Comparison of ENCODE assay signal across 1 cellular context in the genomic region with DNA sequence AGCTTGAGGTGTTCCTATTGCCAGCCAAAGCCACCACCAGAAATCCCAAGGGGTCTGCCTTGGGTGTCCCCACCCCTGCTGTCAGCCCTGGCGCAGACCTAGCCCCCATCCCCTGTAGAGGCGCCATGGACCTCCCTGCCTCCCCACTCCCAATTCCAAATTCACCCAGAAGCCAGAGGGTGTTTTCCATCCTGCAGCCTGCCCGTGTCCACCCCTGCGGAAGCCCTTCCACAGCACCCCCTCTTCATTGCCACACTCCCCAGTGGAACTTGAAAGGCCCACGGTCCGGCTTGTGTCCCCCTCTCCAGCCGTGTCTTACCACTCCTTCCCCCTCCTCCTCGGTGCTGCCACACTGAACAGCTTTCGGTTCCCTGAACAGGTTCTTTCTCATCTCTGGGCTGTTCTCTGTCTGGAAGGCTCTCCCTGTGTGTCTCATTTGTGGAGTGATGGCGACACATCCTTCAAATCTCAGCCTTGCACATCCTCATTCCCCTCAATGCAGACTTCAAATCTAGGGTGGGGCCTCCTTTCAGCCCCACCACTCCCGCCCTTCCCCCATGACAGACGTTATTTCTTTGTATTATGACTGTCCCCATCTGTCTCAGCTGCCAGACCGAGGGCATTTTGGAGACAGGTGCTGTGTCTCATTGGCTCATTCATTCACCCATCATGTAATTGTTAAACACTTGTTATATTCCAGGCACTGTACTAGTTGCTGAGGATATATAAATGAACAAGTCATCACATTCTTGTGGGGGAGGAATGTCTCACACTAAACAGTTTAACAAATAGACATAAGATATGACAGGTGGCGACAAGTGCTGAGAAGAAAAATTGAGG.
TF ChIP-seq lines count a peak whose summit lies in the region.

No MANE protein-coding gene starts in this region.

TF ChIP-seq in GM12878, 131 proteins besides CTCF, POLR2A, EP300 and RAD21:
- TF ChIP-seq MTA3 (IDR thresholded peaks at IDR 0.05; ENCODE audit: borderline replicate concordance, low read length) = no peak
- no peak for TF ChIP-seq NRF1 (conservative IDR thresholded peaks at IDR 0.05; ENCODE audit: low read depth, low read length)
- TF ChIP-seq, protein P1, sequence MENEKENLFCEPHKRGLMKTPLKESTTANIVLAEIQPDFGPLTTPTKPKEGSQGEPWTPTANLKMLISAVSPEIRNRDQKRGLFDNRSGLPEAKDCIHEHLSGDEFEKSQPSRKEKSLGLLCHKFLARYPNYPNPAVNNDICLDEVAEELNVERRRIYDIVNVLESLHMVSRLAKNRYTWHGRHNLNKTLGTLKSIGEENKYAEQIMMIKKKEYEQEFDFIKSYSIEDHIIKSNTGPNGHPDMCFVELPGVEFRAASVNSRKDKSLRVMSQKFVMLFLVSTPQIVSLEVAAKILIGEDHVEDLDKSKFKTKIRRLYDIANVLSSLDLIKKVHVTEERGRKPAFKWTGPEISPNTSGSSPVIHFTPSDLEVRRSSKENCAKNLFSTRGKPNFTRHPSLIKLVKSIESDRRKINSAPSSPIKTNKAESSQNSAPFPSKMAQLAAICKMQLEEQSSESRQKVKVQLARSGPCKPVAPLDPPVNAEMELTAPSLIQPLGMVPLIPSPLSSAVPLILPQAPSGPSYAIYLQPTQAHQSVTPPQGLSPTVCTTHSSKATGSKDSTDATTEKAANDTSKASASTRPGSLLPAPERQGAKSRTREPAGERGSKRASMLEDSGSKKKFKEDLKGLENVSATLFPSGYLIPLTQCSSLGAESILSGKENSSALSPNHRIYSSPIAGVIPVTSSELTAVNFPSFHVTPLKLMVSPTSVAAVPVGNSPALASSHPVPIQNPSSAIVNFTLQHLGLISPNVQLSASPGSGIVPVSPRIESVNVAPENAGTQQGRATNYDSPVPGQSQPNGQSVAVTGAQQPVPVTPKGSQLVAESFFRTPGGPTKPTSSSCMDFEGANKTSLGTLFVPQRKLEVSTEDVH (IDR thresholded peaks at IDR 0.05; ENCODE audit: low read depth, partially characterized antibody) = no peak
- TF ChIP-seq, protein P2, sequence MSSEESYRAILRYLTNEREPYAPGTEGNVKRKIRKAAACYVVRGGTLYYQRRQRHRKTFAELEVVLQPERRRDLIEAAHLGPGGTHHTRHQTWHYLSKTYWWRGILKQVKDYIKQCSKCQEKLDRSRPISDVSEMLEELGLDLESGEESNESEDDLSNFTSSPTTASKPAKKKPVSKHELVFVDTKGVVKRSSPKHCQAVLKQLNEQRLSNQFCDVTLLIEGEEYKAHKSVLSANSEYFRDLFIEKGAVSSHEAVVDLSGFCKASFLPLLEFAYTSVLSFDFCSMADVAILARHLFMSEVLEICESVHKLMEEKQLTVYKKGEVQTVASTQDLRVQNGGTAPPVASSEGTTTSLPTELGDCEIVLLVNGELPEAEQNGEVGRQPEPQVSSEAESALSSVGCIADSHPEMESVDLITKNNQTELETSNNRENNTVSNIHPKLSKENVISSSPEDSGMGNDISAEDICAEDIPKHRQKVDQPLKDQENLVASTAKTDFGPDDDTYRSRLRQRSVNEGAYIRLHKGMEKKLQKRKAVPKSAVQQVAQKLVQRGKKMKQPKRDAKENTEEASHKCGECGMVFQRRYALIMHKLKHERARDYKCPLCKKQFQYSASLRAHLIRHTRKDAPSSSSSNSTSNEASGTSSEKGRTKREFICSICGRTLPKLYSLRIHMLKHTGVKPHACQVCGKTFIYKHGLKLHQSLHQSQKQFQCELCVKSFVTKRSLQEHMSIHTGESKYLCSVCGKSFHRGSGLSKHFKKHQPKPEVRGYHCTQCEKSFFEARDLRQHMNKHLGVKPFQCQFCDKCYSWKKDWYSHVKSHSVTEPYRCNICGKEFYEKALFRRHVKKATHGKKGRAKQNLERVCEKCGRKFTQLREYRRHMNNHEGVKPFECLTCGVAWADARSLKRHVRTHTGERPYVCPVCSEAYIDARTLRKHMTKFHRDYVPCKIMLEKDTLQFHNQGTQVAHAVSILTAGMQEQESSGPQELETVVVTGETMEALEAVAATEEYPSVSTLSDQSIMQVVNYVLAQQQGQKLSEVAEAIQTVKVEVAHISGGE (CRISPR knock-in tag; IDR thresholded peaks at IDR 0.05) = no peak
- TF ChIP-seq, protein P3, sequence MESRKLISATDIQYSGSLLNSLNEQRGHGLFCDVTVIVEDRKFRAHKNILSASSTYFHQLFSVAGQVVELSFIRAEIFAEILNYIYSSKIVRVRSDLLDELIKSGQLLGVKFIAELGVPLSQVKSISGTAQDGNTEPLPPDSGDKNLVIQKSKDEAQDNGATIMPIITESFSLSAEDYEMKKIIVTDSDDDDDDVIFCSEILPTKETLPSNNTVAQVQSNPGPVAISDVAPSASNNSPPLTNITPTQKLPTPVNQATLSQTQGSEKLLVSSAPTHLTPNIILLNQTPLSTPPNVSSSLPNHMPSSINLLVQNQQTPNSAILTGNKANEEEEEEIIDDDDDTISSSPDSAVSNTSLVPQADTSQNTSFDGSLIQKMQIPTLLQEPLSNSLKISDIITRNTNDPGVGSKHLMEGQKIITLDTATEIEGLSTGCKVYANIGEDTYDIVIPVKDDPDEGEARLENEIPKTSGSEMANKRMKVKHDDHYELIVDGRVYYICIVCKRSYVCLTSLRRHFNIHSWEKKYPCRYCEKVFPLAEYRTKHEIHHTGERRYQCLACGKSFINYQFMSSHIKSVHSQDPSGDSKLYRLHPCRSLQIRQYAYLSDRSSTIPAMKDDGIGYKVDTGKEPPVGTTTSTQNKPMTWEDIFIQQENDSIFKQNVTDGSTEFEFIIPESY (IDR thresholded peaks at IDR 0.05) = no peak
- TF ChIP-seq RFX5 (IDR thresholded peaks at IDR 0.05; ENCODE audit: low read depth, low read length) = no peak
- no peak for TF ChIP-seq NFIC (IDR thresholded peaks at IDR 0.05; ENCODE audit: low read depth, low read length)
- no peak for TF ChIP-seq ZNF384 (IDR thresholded peaks at IDR 0.05; ENCODE audit: borderline replicate concordance, low read depth, low read length)
- TF ChIP-seq HDAC6 (IDR thresholded peaks at IDR 0.05; ENCODE audit: unreplicated experiment) = no peak
- TF ChIP-seq ASH2L (IDR thresholded peaks at IDR 0.05; ENCODE audit: borderline replicate concordance, low read depth) = no peak
- no peak for TF ChIP-seq FOXM1 (IDR thresholded peaks at IDR 0.05; ENCODE audit: low read depth, low read length)
- TF ChIP-seq SMAD1 (IDR thresholded peaks at IDR 0.05; ENCODE audit: low read depth, partially characterized antibody) = no peak
- TF ChIP-seq MEF2B (IDR thresholded peaks at IDR 0.05; ENCODE audit: partially characterized antibody, poor library complexity, severe bottlenecking) = no peak
TF ChIP-seq in GM12878: peak in this region for 0.
